ENCODE assay signal across 15 cellular contexts in the genomic region with DNA sequence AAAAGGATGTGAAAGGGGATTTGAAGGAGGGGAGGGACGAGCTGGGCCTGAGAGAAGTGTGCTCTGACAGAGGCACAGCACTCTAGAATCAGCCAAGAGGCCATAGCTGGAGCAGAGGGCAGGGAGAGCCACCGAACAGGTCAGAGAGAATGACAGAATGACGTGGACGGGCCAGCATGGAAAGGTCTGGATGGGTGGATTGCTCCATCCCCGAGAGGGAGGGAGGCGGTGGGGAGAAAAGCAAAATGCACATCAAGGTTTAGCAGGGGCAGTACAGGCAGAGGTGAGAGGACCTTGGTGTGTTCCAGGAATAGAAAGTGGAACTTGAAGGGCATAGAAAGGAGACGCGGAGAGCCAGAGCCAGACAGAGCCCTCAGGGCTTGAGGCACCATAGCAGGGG. TPM values are rescaled to one million over a fixed set of nuclear protein-coding genes. Genes with fewer than 3 reads are reported as not detected.
"Had no signal": no experiment of that assay in that cellular context is flagged by ENCODE, and none has a peak within 500 bp of the region (broad histone marks: within the 10 kb centered on the region; RNA-seq: fewer than 3 reads in every experiment).

No MANE protein-coding gene starts in this region.

- H3K27me3 ChIP-seq: ascending aorta, gastroesophageal sphincter had no signal

- H3K4me3 ChIP-seq: ascending aorta, gastroesophageal sphincter, thoracic aorta had no signal

- H3K4me1 Mint-ChIP-seq: natural killer cell had no signal

- H3K4me1 ChIP-seq: ascending aorta had no signal

- H3K9me3 Mint-ChIP-seq: activated CD4-positive, alpha-beta T cell treated with anti-CD3 and anti-CD28 coated beads, Interleukin-2, amount 10 ng/mL, durations not matched to agents 24 days and 14 days; activated naive CD8-positive, alpha-beta T cell treated with anti-CD3 and anti-CD28 coated beads, Interleukin-2, amount 50 U/mL, for 24 hours; activated T-helper 17 cell treated with anti-CD3 and anti-CD28 coated beads, Interleukin-2, amount 50 U/mL, for 72 hours; natural killer cell; T-helper 2 cell treated with Interferon-gamma antibody and Interleukin-4, amounts not matched to agents 5 μg/mL and 100 μg/mL, for 36 hours had no signal

- H3K27ac Mint-ChIP-seq: activated CD4-positive, alpha-beta T cell treated with anti-CD3 and anti-CD28 coated beads, Interleukin-2, amount 10 ng/mL, durations not matched to agents 24 days and 14 days; activated naive CD8-positive, alpha-beta T cell treated with anti-CD3 and anti-CD28 coated beads, Interleukin-2, amount 50 U/mL, for 24 hours; activated T-helper 17 cell treated with anti-CD3 and anti-CD28 coated beads, Interleukin-2, amount 50 U/mL, for 72 hours; T-helper 2 cell treated with Interferon-gamma antibody and Interleukin-4, amounts not matched to agents 5 μg/mL and 100 μg/mL, for 36 hours had no signal

- H3K27me3 Mint-ChIP-seq: activated CD4-positive, alpha-beta T cell treated with anti-CD3 and anti-CD28 coated beads, Interleukin-2, amount 10 ng/mL, durations not matched to agents 24 days and 14 days; activated naive CD8-positive, alpha-beta T cell treated with anti-CD3 and anti-CD28 coated beads, Interleukin-2, amount 50 U/mL, for 24 hours; activated T-helper 17 cell treated with anti-CD3 and anti-CD28 coated beads, Interleukin-2, amount 50 U/mL, for 72 hours had no signal

- H3K4me3 Mint-ChIP-seq: activated CD4-positive, alpha-beta T cell treated with anti-CD3 and anti-CD28 coated beads, Interleukin-2, amount 10 ng/mL, durations not matched to agents 24 days and 14 days; activated naive CD8-positive, alpha-beta T cell treated with anti-CD3 and anti-CD28 coated beads, Interleukin-2, amount 50 U/mL, for 24 hours; activated T-helper 17 cell treated with anti-CD3 and anti-CD28 coated beads, Interleukin-2, amount 50 U/mL, for 72 hours; natural killer cell; T-helper 2 cell treated with Interferon-gamma antibody and Interleukin-4, amounts not matched to agents 5 μg/mL and 100 μg/mL, for 36 hours had no signal

- DNase-seq: activated CD4-positive, alpha-beta T cell treated with anti-CD3 and anti-CD28 coated beads, Interleukin-2, amount 10 ng/mL, durations not matched to agents 24 days and 14 days; activated CD4-positive, CD25-positive, alpha-beta regulatory T cell; activated naive CD4-positive, alpha-beta T cell treated with Interleukin-2 at 50 U/mL for 16 hours; activated naive CD8-positive, alpha-beta T cell treated with anti-CD3 and anti-CD28 coated beads, Interleukin-2, amount 50 U/mL, for 24 hours; mesendoderm; natural killer cell; occipital lobe; stimulated activated CD4-positive, alpha-beta T cell treated with anti-CD3 and anti-CD28 coated beads, Interleukin-1b, Interleukin-23, amount 100 ng/mL, for 48 hours; SW 1271 had no signal

- H3K36me3 Mint-ChIP-seq: natural killer cell had no signal

- ATAC-seq: activated naive CD8-positive, alpha-beta T cell treated with anti-CD3 and anti-CD28 coated beads, Interleukin-2, amount 50 U/mL, for 24 hours; activated T-helper 17 cell treated with anti-CD3 and anti-CD28 coated beads, Interleukin-2, amount 50 U/mL, for 72 hours; gastroesophageal sphincter; natural killer cell had no signal

- H3K9me3 ChIP-seq: ascending aorta, gastroesophageal sphincter, thoracic aorta had no signal

RNA-seq across cellular contexts. Expression of gene CSDC2, which starts 21.9 kb away (rescaled TPM):
- total RNA-seq: activated CD4-positive, alpha-beta T cell treated with anti-CD3 and anti-CD28 coated beads, Interleukin-2, amount 10 ng/mL, durations not matched to agents 24 days and 14 days; activated CD8-positive, alpha-beta memory T cell treated with anti-CD3 and anti-CD28 coated beads for 36 hours; activated T-helper 17 cell treated with anti-CD3 and anti-CD28 coated beads, Interleukin-2, amount 50 U/mL, for 72 hours; natural killer cell had no signal
